ENCODE assay signal across 8 cellular contexts in the genomic region with DNA sequence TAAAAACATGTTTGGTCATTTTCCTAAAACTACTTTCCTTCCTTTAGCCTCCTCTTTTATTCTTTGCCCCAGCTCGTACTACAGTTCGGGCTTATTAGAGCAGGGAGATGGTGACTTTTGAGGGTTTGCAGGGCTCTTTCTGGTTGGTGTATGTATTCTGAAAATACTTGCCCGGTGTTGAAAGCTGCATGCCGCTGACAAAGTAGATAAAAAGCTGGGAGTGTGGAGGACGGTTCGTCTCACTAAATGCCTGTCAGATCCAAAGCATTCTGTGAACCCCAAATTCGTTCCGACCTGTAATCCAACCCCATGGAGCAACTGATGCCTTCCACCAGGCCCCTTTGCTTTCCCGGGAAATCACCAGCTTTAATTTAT. TPM values are rescaled to one million over a fixed set of nuclear protein-coding genes. Genes with fewer than 3 reads are reported as not detected.
DNase-seq lines count a peak whose midpoint lies in the region; ATAC-seq, FAIRE-seq and TF ChIP-seq lines count a peak whose summit lies in the region.
"Had no signal": no experiment of that assay in that cellular context is flagged by ENCODE, and none has a peak within 500 bp of the region (broad histone marks: within the 10 kb centered on the region; RNA-seq: fewer than 3 reads in every experiment).

No MANE protein-coding gene starts in this region.

- peak overlapping the region; percentile 96 for H3K4me2 ChIP-seq in smooth muscle cell

- peaks cover 24% of the 10 kb centered on the region for H4K20me1 ChIP-seq in smooth muscle cell (ENCODE audit: low read depth)

- 2% methylated on average over 9 of the region's 9 CpGs for WGBS in smooth muscle cell (ENCODE audit: low lambda C conversion rate)

- H2AFZ ChIP-seq in smooth muscle cell (ENCODE audit: low read depth), result peak overlapping the region; percentile 89

- H3K79me2 ChIP-seq in smooth muscle cell (ENCODE audit: low read depth), result peaks cover 43% of the 10 kb centered on the region

- FAIRE-seq in GM12892 (lab: Jason Lieb, UNC), result no peak

- H3K36me3 ChIP-seq in H7 (replicated peaks; ENCODE audit: control insufficient read depth, insufficient read depth, low read length) (no peaks in the 10 kb centered on the region), WERI-Rb-1 (peaks cover 12% of the 10 kb centered on the region), smooth muscle cell (ENCODE audit: low read depth) (no peaks in the 10 kb centered on the region)

- TF ChIP-seq POLR2A in GM12892 (IDR thresholded peaks at IDR 0.05; ENCODE audit: low read depth, low read length), result no peak

- H3K27ac ChIP-seq in WERI-Rb-1, result peak overlapping the region; percentile 96
- H3K27ac ChIP-seq in smooth muscle cell (ENCODE audit: low read depth), result peak overlapping the region; percentile 96
- H3K27ac ChIP-seq: VCaP had no signal

- H3K9ac ChIP-seq in smooth muscle cell (ENCODE audit: low read depth), result peak overlapping the region; percentile 90

- peaks cover 14% of the 10 kb centered on the region for H3K27me3 ChIP-seq in H7 (ENCODE audit: control insufficient read depth, insufficient read depth, low read length)
- H3K27me3 ChIP-seq in WERI-Rb-1 (ENCODE audit: insufficient read depth, low read depth, severe bottlenecking), result no peaks in the 10 kb centered on the region
- no peaks in the 10 kb centered on the region for H3K27me3 ChIP-seq in smooth muscle cell (ENCODE audit: low read depth)

- H3K4me3 ChIP-seq in H7 (ENCODE audit: insufficient read depth, low read depth, low read length), result peak overlapping the region; percentile 59
- H3K4me3 ChIP-seq in WERI-Rb-1 (ENCODE audit: low read depth, low read length), result peak overlapping the region; percentile 76
- H3K4me3 ChIP-seq in smooth muscle cell, result peak overlapping the region; percentile 71

- peak; percentile 65 for ATAC-seq in left ventricle myocardium superior

- H3K9me3 ChIP-seq in WERI-Rb-1 (ENCODE audit: severe bottlenecking) (no peaks in the 10 kb centered on the region), smooth muscle cell (replicated peaks; ENCODE audit: low read depth) (no peaks in the 10 kb centered on the region)

- intact Hi-C loops in left ventricle myocardium superior (cut with micrococcal nuclease), result no loop called here

- peaks cover 25% of the 10 kb centered on the region for H3K4me1 ChIP-seq in smooth muscle cell (ENCODE audit: low read depth)

- DNase-seq in H7, result no peak
- no peak for DNase-seq in WERI-Rb-1
- no peak for DNase-seq in left ventricle myocardium superior
- DNase-seq in smooth muscle cell (lab: John Stamatoyannopoulos, UW; ENCODE audit: unreplicated experiment), result no peak
- DNase-seq in GM12892 (ENCODE audit: insufficient read length), result no peak
- DNase-seq in dermis blood vessel endothelial cell, result no peak
- no peak for DNase-seq in HCEC 1CT

- H3F3A ChIP-seq in smooth muscle cell (ENCODE audit: low read depth), result peaks cover 8% of the 10 kb centered on the region

- TF ChIP-seq CTCF in WERI-Rb-1 (IDR thresholded peaks at IDR 0.05; ENCODE audit: low read depth, low read length), result no peak
- TF ChIP-seq CTCF in smooth muscle cell (IDR thresholded peaks at IDR 0.05; ENCODE audit: borderline replicate concordance, insufficient read depth, poor library complexity, severe bottlenecking), result no peak

RNA-seq across cellular contexts. Expression of gene TRIM2, which starts 19.2 kb away (rescaled TPM):
- total RNA-seq in H7 (2014; rRNA removed; shearing (Covaris generic)), result 49.2 and 77.4 TPM in 2 replicates
- total RNA-seq in left ventricle myocardium superior (18.6 TPM), smooth muscle cell (29.4 and 33.4 TPM in 2 replicates), dermis blood vessel endothelial cell (8.6 and 12.6 TPM in 2 replicates)
- polyA plus RNA-seq in smooth muscle cell, result 8.0 and 9.1 TPM in 2 replicates
- 0.08 TPM for polyA plus RNA-seq in GM12892 (2012; ENCODE audit: missing spikeins)
